Comparison of ENCODE assay signal across 9 cellular contexts in genomic region chr9:35828716-35829083, GRCh38. TPM values are rescaled to one million over a fixed set of nuclear protein-coding genes. Genes with fewer than 3 reads are reported as not detected.
DNase-seq lines count a peak whose midpoint lies in the region; ATAC-seq, FAIRE-seq and TF ChIP-seq lines count a peak whose summit lies in the region.
"Had no signal": no experiment of that assay in that cellular context is flagged by ENCODE, and none has a peak within 500 bp of the region (broad histone marks: within the 10 kb centered on the region; RNA-seq: fewer than 3 reads in every experiment).

FAM221B (minus strand) TSS chr9:35828732; CDS start chr9:35826161, 2,571 bp downstream.

- peaks cover 10% of the 10 kb centered on the region for H3K27me3 Mint-ChIP-seq in activated T-cell treated with anti-CD3 and anti-CD28 coated beads, Interleukin-2, amount 50 U/mL, for 72 hours (ENCODE audit: low read depth)

- no peaks in the 10 kb centered on the region for H3K79me2 ChIP-seq in OCI-LY1 (ENCODE audit: insufficient read depth, low read length)

- no peaks in the 10 kb centered on the region for H3F3A ChIP-seq in OCI-LY1 (ENCODE audit: insufficient read depth, low read length)

- peak in 1 of 2 donors; percentile 42 for DNase-seq in activated T-cell treated with anti-CD3 and anti-CD28 coated beads, Interleukin-2, amount 50 U/mL, for 72 hours
- no peak for DNase-seq in activated T-cell treated with anti-CD3 and anti-CD28 coated beads, Interleukin-2, amount 50 U/mL, for 1 hour
- DNase-seq in mucosa of descending colon (peak in 2 of 3 donors; percentile 72 to 78), urothelium cell line (ENCODE audit: low spot score) (peak; percentile 20), SIG-M5 (lab: John Stamatoyannopoulos, UW) (no peak), GM19239 (ENCODE audit: insufficient read length, low spot score) (no peak)

- no peaks in the 10 kb centered on the region for H4K20me1 ChIP-seq in OCI-LY1 (ENCODE audit: insufficient read depth, low read length)

- intact Hi-C loops in mucosa of descending colon (cut with DNase I, micrococcal nuclease): loop anchor here in 1 of 2 donors (5.0 kb wide), 1 partner anchor 54 kb away; no protein-coding TSS in a partner anchor

- H2AFZ ChIP-seq in OCI-LY1 (ENCODE audit: low read length): peak within 1 kb of the TSS; percentile 84

- peak within 1 kb of the TSS; percentile 45 for H3K27ac Mint-ChIP-seq in activated T-cell treated with anti-CD3 and anti-CD28 coated beads, Interleukin-2, amount 50 U/mL, for 72 hours

- H3K9ac ChIP-seq in OCI-LY1 (ENCODE audit: low read length): peak within 1 kb of the TSS; percentile 66

- H3K9me3 Mint-ChIP-seq in activated T-cell treated with anti-CD3 and anti-CD28 coated beads, Interleukin-2, amount 50 U/mL, for 72 hours: no peaks in the 10 kb centered on the region

- H3K9me2 ChIP-seq in OCI-LY1 (ENCODE audit: low read depth, low read length): no peaks in the 10 kb centered on the region

- TF ChIP-seq CTCF in OCI-LY1 (IDR thresholded peaks at IDR 0.05; ENCODE audit: low read length): no peak
- TF ChIP-seq CTCF in mucosa of descending colon (IDR thresholded peaks at IDR 0.05): no peak

- H3K4me2 ChIP-seq in OCI-LY1 (ENCODE audit: low read length): peak within 1 kb of the TSS; percentile 99

- ATAC-seq in activated T-cell treated with anti-CD3 and anti-CD28 coated beads, Interleukin-2, amount 50 U/mL, for 72 hours (replicated peaks in 1 of 2): peak in 1 of 2 donors; percentile 17
- peak; percentile 2 for ATAC-seq in mucosa of descending colon

- peaks cover 16% of the 10 kb centered on the region for H3K4me1 ChIP-seq in OCI-LY1 (ENCODE audit: insufficient read depth, low read length, severe bottlenecking)
- peaks cover 21% of the 10 kb centered on the region for H3K4me1 ChIP-seq in mucosa of descending colon (ENCODE audit: low read depth)

- H3K4me3 Mint-ChIP-seq in activated T-cell treated with anti-CD3 and anti-CD28 coated beads, Interleukin-2, amount 50 U/mL, for 72 hours: peak within 1 kb of the TSS; percentile 92 to 99

- FAIRE-seq in urothelium cell line (lab: Jason Lieb, UNC) (no peak), GM19239 (lab: Jason Lieb, UNC) (no peak)
- FAIRE-seq: colon had no signal

- no peak within 1 kb of the TSS for H3K27ac ChIP-seq in OCI-LY1 (ENCODE audit: low read depth, low read length, poor library complexity, severe bottlenecking)
- H3K27ac ChIP-seq in cingulate gyrus (ENCODE audit: low read depth, low read length): peak within 1 kb of the TSS; percentile 74

- H3K4me3 ChIP-seq in OCI-LY1 (ENCODE audit: low read depth, low read length, poor library complexity, severe bottlenecking): peak within 1 kb of the TSS; percentile 75
- H3K4me3 ChIP-seq in mucosa of descending colon: peak within 1 kb of the TSS; percentile 56

- H3K9me3 ChIP-seq in OCI-LY1 (ENCODE audit: low read length) (no peaks in the 10 kb centered on the region), mucosa of descending colon (no peaks in the 10 kb centered on the region)

- peaks cover 43% of the 10 kb centered on the region for H3K4me1 Mint-ChIP-seq in activated T-cell treated with anti-CD3 and anti-CD28 coated beads, Interleukin-2, amount 50 U/mL, for 72 hours (ENCODE audit: low read depth)

- no peaks in the 10 kb centered on the region for H3K36me3 ChIP-seq in OCI-LY1 (ENCODE audit: insufficient read depth, low read length)
- H3K36me3 ChIP-seq in mucosa of descending colon (ENCODE audit: low read depth): no peaks in the 10 kb centered on the region

- H3K27me3 ChIP-seq in OCI-LY1 (ENCODE audit: insufficient read depth, low read length): no peaks in the 10 kb centered on the region

- no peaks in the 10 kb centered on the region for H3K36me3 Mint-ChIP-seq in activated T-cell treated with anti-CD3 and anti-CD28 coated beads, Interleukin-2, amount 50 U/mL, for 72 hours (ENCODE audit: insufficient read depth in 2 of 2)

RNA-seq across cellular contexts. Expression of gene FAM221B, which starts in this region (rescaled TPM):
- not detected for total RNA-seq in activated T-cell treated with anti-CD3 and anti-CD28 coated beads, Interleukin-2, amount 50 U/mL, for 72 hours
- under 1 TPM in 2 of 3 donors, not detected in 1; 0.41 to 0.43 TPM for total RNA-seq in mucosa of descending colon

Comparison
In these comparisons a context has a peak if more than half of its experiments do, and no peak if none do; other contexts are left out.
1. Peak in DNase-seq, ATAC-seq and H3K4me3 ChIP-seq in mucosa of descending colon; RNA of the gene not detected or under 1 TPM.